ENCODE assay signal across 9 cellular contexts in the genomic region with DNA sequence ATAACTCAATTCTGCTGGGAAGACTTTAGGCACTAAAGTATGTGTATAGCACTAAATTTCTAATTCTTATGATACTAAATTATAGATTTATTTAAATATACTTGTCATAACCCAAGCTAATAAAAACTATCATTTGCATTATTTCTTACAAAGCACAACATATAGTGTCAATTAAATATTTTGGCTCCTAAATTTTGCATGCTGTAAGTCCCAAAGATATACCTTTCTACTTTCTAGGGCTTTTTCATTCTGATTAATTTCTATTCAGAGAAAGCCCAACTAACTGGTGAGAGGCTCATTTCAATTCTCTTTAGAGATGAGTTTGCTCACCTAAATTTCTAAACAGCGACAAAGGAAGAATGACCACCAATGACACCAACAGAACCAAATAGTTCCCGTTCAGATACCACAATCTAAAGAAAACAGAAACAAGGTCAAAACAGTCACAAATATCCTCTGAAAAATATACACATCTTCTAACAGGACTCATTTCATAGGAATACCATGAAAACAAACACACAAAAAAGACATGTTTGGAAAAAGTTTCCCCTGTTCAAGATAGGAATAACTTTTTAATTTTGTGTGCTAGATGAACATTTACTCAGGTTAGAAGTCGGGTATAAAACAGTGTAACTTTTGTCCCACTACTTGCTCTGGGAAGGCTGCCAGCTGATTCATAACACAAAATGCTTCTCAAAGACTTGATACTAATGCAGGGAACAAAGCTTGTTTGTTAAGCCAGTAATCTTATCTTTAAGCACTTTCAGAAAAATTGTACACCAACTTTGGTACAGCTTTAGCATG. TPM values are rescaled to one million over a fixed set of nuclear protein-coding genes. Genes with fewer than 3 reads are reported as not detected.
DNase-seq lines count a peak whose midpoint lies in the region; ATAC-seq, FAIRE-seq and TF ChIP-seq lines count a peak whose summit lies in the region.
"Had no signal": no experiment of that assay in that cellular context is flagged by ENCODE, and none has a peak within 500 bp of the region (broad histone marks: within the 10 kb centered on the region; RNA-seq: fewer than 3 reads in every experiment).

No MANE protein-coding gene starts in this region.

- H3K27ac ChIP-seq in gastroesophageal sphincter, result peak overlapping the region in 3 of 4 donors; percentile 12 to 42 (median 13)
- peak overlapping the region in 2 of 8 donors; percentile 3 to 21 for H3K27ac ChIP-seq in spleen

- FAIRE-seq in GM12892 (lab: Jason Lieb, UNC), result no peak
- FAIRE-seq: endometrium had no signal

- H3K9me3 ChIP-seq in gastroesophageal sphincter (no peaks in the 10 kb centered on the region), spleen (no peaks in the 10 kb centered on the region)

- no peaks in the 10 kb centered on the region for H3K27me3 ChIP-seq in gastroesophageal sphincter
- no peaks in the 10 kb centered on the region for H3K27me3 ChIP-seq in spleen (replicated peaks in 1 of 7)

- TF ChIP-seq EP300 in gastroesophageal sphincter (IDR thresholded peaks at IDR 0.05), result no peak

- H3K36me3 ChIP-seq in gastroesophageal sphincter (peaks cover 69 to 100% of the 10 kb centered on the region in 2 donors), spleen (peaks cover 0 to 100% (median 99%) of the 10 kb centered on the region in 6 donors)

- intact Hi-C loops in sciatic nerve (cut with DNase I), result no loop called here
- intact Hi-C loops in spleen (cut with DNase I; ENCODE audit: low total_unique reads), result no loop called here

- TF ChIP-seq POLR2A in gastroesophageal sphincter (IDR thresholded peaks at IDR 0.05) (no peak), spleen (IDR thresholded peaks at IDR 0.05) (no peak), GM12892 (IDR thresholded peaks at IDR 0.05; ENCODE audit: low read depth, low read length) (no peak)

- peak overlapping the region in 1 of 2 donors; percentile 93 for H3K4me3 ChIP-seq in gastroesophageal sphincter
- H3K4me3 ChIP-seq in spleen, result peak overlapping the region in 2 of 8 donors; percentile 91 to 98

- TF ChIP-seq CTCF in gastroesophageal sphincter (IDR thresholded peaks at IDR 0.05) (no peak), spleen (IDR thresholded peaks at IDR 0.05 in 8 of 11, conservative IDR thresholded peaks at IDR 0.05 in 3 of 11) (no peak)

- DNase-seq in T1000 (lab: John Stamatoyannopoulos, UW) (peak; percentile 13), sciatic nerve (ENCODE audit: low spot score) (peak; percentile 76), spleen (no peak), DMS 273 (lab: John Stamatoyannopoulos, UW; ENCODE audit: unreplicated experiment) (no peak), GM12892 (ENCODE audit: insufficient read length) (no peak)

- WGBS in gastroesophageal sphincter (ENCODE audit: low coverage in 1 of 2), 2 donors, result 26 to 41% methylated on average over 3 of the region's 3 CpGs
- WGBS in spleen, 5 donors, result 53 to 69% (median 60%) methylated on average over 3 of the region's 3 CpGs

- peak; percentile 44 for ATAC-seq in GM18868 (IDR thresholded peaks at IDR 0.05; ENCODE audit: unreplicated experiment)
- ATAC-seq in gastroesophageal sphincter, result no peak
- peak; percentile 69 for ATAC-seq in sciatic nerve
- no peak for ATAC-seq in GM19328 (IDR thresholded peaks at IDR 0.05; ENCODE audit: unreplicated experiment)

- H3K4me1 ChIP-seq in gastroesophageal sphincter (peaks cover 28 to 99% (median 55%) of the 10 kb centered on the region in 3 donors), spleen (peaks cover 50 to 100% (median 93%) of the 10 kb centered on the region in 6 donors)

RNA-seq across cellular contexts. Expression of gene SLC38A2, which starts 7.6 kb away (rescaled TPM):
- 100 to 1,000 TPM; 175 to 271 (median 263) TPM for total RNA-seq in gastroesophageal sphincter
- total RNA-seq in sciatic nerve, result 285 TPM
- total RNA-seq in spleen, result 100 to 1,000 TPM; 118 to 297 (median 211) TPM
- 10 to 100 TPM; 40.7 to 55.9 (median 49.8) TPM for polyA plus RNA-seq in spleen
- 47.2 TPM for polyA plus RNA-seq in GM12892 (2012; ENCODE audit: missing spikeins)

Comparison
In these comparisons a context has a peak if more than half of its experiments do, and no peak if none do; other contexts are left out.
1. ATAC-seq: peak in GM18868 (single experiment) and sciatic nerve (single experiment); none in gastroesophageal sphincter (single experiment) and GM19328 (single experiment).
2. DNase-seq: peak in T1000 (single experiment) and sciatic nerve (single experiment); none in spleen (single experiment), DMS 273 (single experiment) and GM12892 (single experiment).